In genomic region chr6:112434896-112435295, GRCh38 we compare ENCODE assay signal across 18 cellular contexts.
DNase-seq lines count a peak whose midpoint lies in the region; ATAC-seq and TF ChIP-seq lines count a peak whose summit lies in the region.
"Had no signal": no experiment of that assay in that cellular context is flagged by ENCODE, and none has a peak within 500 bp of the region (broad histone marks: within the 10 kb centered on the region; RNA-seq: fewer than 3 reads in every experiment).

No MANE protein-coding gene starts in this region.

- no peak overlapping the region for H4K91ac ChIP-seq in mesenchymal stem cell (ENCODE audit: low read length)

- H2AFZ ChIP-seq in mesenchymal stem cell (ENCODE audit: low read depth, low read length) (no peak overlapping the region), osteoblast (ENCODE audit: low read length) (no peak overlapping the region)

- no peak for TF ChIP-seq CTCF in osteoblast (IDR thresholded peaks at IDR 0.05; ENCODE audit: extremely low read depth, low read depth, low read length)
- TF ChIP-seq CTCF in CD4-positive, alpha-beta T cell (IDR thresholded peaks at IDR 0.05), result no peak

- no peaks in the 10 kb centered on the region for H3K27me3 Mint-ChIP-seq in activated naive CD8-positive, alpha-beta T cell treated with anti-CD3 and anti-CD28 coated beads for 36 hours
- peaks cover 6% of the 10 kb centered on the region for H3K27me3 Mint-ChIP-seq in CD4-positive, alpha-beta T cell
- H3K27me3 Mint-ChIP-seq: B cell; CD8-positive, alpha-beta memory T cell had no signal

- 87% methylated on average over 2 of the region's 2 CpGs for WGBS in mesenchymal stem cell

- no peaks in the 10 kb centered on the region for H3K79me1 ChIP-seq in mesenchymal stem cell (replicated peaks; ENCODE audit: low read length, poor library complexity, severe bottlenecking)

- H3K27ac ChIP-seq in mesenchymal stem cell (ENCODE audit: low read length, poor library complexity, severe bottlenecking) (no peak overlapping the region), osteoblast (ENCODE audit: low read depth, low read length) (no peak overlapping the region)
- no peak overlapping the region for H3K27ac ChIP-seq in CD4-positive, alpha-beta T cell (ENCODE audit: low read depth, low read length)
- H3K27ac ChIP-seq: BLaER1 treated with 17β-estradiol and CSF1 and Interleukin-3, amounts not matched to agents 10 nM and 100 nM had no signal

- no peak overlapping the region for H3K27ac Mint-ChIP-seq in activated naive CD8-positive, alpha-beta T cell treated with anti-CD3 and anti-CD28 coated beads for 36 hours
- no peak overlapping the region for H3K27ac Mint-ChIP-seq in CD4-positive, alpha-beta T cell
- H3K27ac Mint-ChIP-seq: B cell; CD8-positive, alpha-beta memory T cell; H9 had no signal

- H2BK15ac ChIP-seq in mesenchymal stem cell (ENCODE audit: low read depth, poor library complexity, severe bottlenecking), result no peak overlapping the region

- no peak overlapping the region for H2BK120ac ChIP-seq in mesenchymal stem cell (ENCODE audit: low read depth, low read length)

- no peak overlapping the region for H3K14ac ChIP-seq in mesenchymal stem cell (ENCODE audit: low read length in 2 of 2)

- H3K4ac ChIP-seq in mesenchymal stem cell (ENCODE audit: low read depth in 1 of 2, low read length in 2 of 2), result no peak overlapping the region

- H3K23ac ChIP-seq in mesenchymal stem cell (ENCODE audit: low read length in 2 of 2), result no peak overlapping the region

- H3K18ac ChIP-seq in mesenchymal stem cell (ENCODE audit: low read depth in 1 of 2, low read length in 2 of 2), result no peak overlapping the region

- H3K4me1 Mint-ChIP-seq in activated naive CD8-positive, alpha-beta T cell treated with anti-CD3 and anti-CD28 coated beads for 36 hours, result no peaks in the 10 kb centered on the region
- H3K4me1 Mint-ChIP-seq in CD4-positive, alpha-beta T cell (ENCODE audit: low read depth), result no peaks in the 10 kb centered on the region
- H3K4me1 Mint-ChIP-seq: B cell; CD8-positive, alpha-beta memory T cell; H9 had no signal

- H2BK12ac ChIP-seq in mesenchymal stem cell (ENCODE audit: low read length in 2 of 2), result no peak overlapping the region

- H3K4me3 Mint-ChIP-seq in activated naive CD8-positive, alpha-beta T cell treated with anti-CD3 and anti-CD28 coated beads for 36 hours, result no peak overlapping the region
- no peak overlapping the region for H3K4me3 Mint-ChIP-seq in CD4-positive, alpha-beta T cell
- H3K4me3 Mint-ChIP-seq: B cell; CD8-positive, alpha-beta memory T cell; H9 had no signal

- ATAC-seq in sciatic nerve, result peak; percentile 22
- ATAC-seq in CD4-positive, alpha-beta T cell (ENCODE audit: poor library complexity), result no peak
- ATAC-seq: GM12878 had no signal

- CTCF ChIA-PET in CD4-positive, alpha-beta T cell (lab: Charles Lee), result no interaction called here

- H3K4me2 ChIP-seq in mesenchymal stem cell (ENCODE audit: low read length, poor library complexity, severe bottlenecking) (no peak overlapping the region), osteoblast (ENCODE audit: insufficient read depth, low read length) (no peak overlapping the region)
- H3K4me2 ChIP-seq: BLaER1 treated with 17β-estradiol and CSF1 and Interleukin-3, amounts not matched to agents 10 nM and 100 nM had no signal

- H3K9me3 Mint-ChIP-seq in activated naive CD8-positive, alpha-beta T cell treated with anti-CD3 and anti-CD28 coated beads for 36 hours, result no peaks in the 10 kb centered on the region
- H3K9me3 Mint-ChIP-seq in CD4-positive, alpha-beta T cell, result no peaks in the 10 kb centered on the region
- H3K9me3 Mint-ChIP-seq: CD8-positive, alpha-beta memory T cell; H9 had no signal

- H3K4me1 ChIP-seq in mesenchymal stem cell (ENCODE audit: control insufficient read depth, insufficient read depth, low read depth, low read length), result no peaks in the 10 kb centered on the region
- H3K4me1 ChIP-seq in osteoblast (ENCODE audit: insufficient read depth, low read length), result peaks cover 4% of the 10 kb centered on the region
- H3K4me1 ChIP-seq: BLaER1 treated with 17β-estradiol and CSF1 and Interleukin-3, amounts not matched to agents 10 nM and 100 nM had no signal

- intact Hi-C loops in sciatic nerve (cut with DNase I), result no loop called here
- intact Hi-C loops in CD4-positive, alpha-beta T cell (cut with DNase I, micrococcal nuclease), result no loop called here

- H2BK5ac ChIP-seq in mesenchymal stem cell (ENCODE audit: low read depth, low read length, poor library complexity, severe bottlenecking), result no peak overlapping the region

- H3K27me3 ChIP-seq in mesenchymal stem cell (ENCODE audit: control insufficient read depth in 1 of 2, insufficient read depth in 1 of 2, low read length in 2 of 2), result no peaks in the 10 kb centered on the region
- no peaks in the 10 kb centered on the region for H3K27me3 ChIP-seq in osteoblast (ENCODE audit: insufficient read depth, low read length)
- no peaks in the 10 kb centered on the region for H3K27me3 ChIP-seq in CD4-positive, alpha-beta T cell (ENCODE audit: control insufficient read depth, insufficient read depth, low read length)
- H3K27me3 ChIP-seq: BLaER1 treated with 17β-estradiol and CSF1 and Interleukin-3, amounts not matched to agents 10 nM and 100 nM had no signal

- H3K9me3 ChIP-seq in mesenchymal stem cell (ENCODE audit: control insufficient read depth, low read length) (no peaks in the 10 kb centered on the region), osteoblast (ENCODE audit: low read depth, low read length) (no peaks in the 10 kb centered on the region)
- H3K9me3 ChIP-seq in CD4-positive, alpha-beta T cell (ENCODE audit: control insufficient read depth, low read length), result no peaks in the 10 kb centered on the region
- H3K9me3 ChIP-seq: BLaER1 treated with 17β-estradiol and CSF1 and Interleukin-3, amounts not matched to agents 10 nM and 100 nM had no signal

- no peaks in the 10 kb centered on the region for H4K20me1 ChIP-seq in osteoblast (ENCODE audit: insufficient read depth, low read length)
- H4K20me1 ChIP-seq: BLaER1 treated with 17β-estradiol and CSF1 and Interleukin-3, amounts not matched to agents 10 nM and 100 nM had no signal

- DNase-seq in NCI-H2227 treated with DMSO at 0.1 percent for 48 hours (lab: John Stamatoyannopoulos, UW), result peak; percentile 0
- no peak for DNase-seq in NCI-H2227 (lab: John Stamatoyannopoulos, UW; ENCODE audit: unreplicated experiment)
- peak; percentile 5 for DNase-seq in mesenchymal stem cell
- DNase-seq in sciatic nerve (ENCODE audit: low spot score), result no peak
- no peak for DNase-seq in activated naive CD8-positive, alpha-beta T cell treated with anti-CD3 and anti-CD28 coated beads for 36 hours
- DNase-seq in osteoblast (ENCODE audit: insufficient read length, low spot score, missing footprints), result no peak
- DNase-seq in CD4-positive, alpha-beta T cell, result no peak
- DNase-seq: 8988T; CD8-positive, alpha-beta memory T cell; COR-L47; DMS 273 treated with DMSO at 0.1 percent for 48 hours; DMS53; DND-41; EL; H9 had no signal

- H3K79me2 ChIP-seq in osteoblast (ENCODE audit: insufficient read depth, low read length), result no peaks in the 10 kb centered on the region

- H3K36me3 Mint-ChIP-seq in activated naive CD8-positive, alpha-beta T cell treated with anti-CD3 and anti-CD28 coated beads for 36 hours, result no peaks in the 10 kb centered on the region
- H3K36me3 Mint-ChIP-seq in CD4-positive, alpha-beta T cell (ENCODE audit: low read depth), result no peaks in the 10 kb centered on the region
- H3K36me3 Mint-ChIP-seq: CD8-positive, alpha-beta memory T cell had no signal

- H4K8ac ChIP-seq in mesenchymal stem cell (ENCODE audit: low read length), result no peak overlapping the region

- POLR2A ChIA-PET in CD4-positive, alpha-beta T cell (lab: Charles Lee), result no interaction called here

- H2AK5ac ChIP-seq in mesenchymal stem cell (ENCODE audit: low read length, severe bottlenecking), result no peak overlapping the region

- no peak overlapping the region for H3K4me3 ChIP-seq in mesenchymal stem cell (ENCODE audit: insufficient read depth in 1 of 2, low read depth in 1 of 2, low read length in 2 of 2)
- H3K4me3 ChIP-seq in osteoblast (ENCODE audit: insufficient read depth, low read length), result no peak overlapping the region
- H3K4me3 ChIP-seq: BLaER1 treated with 17β-estradiol and CSF1 and Interleukin-3, amounts not matched to agents 10 nM and 100 nM; GM12878 had no signal

- H3K9ac ChIP-seq in mesenchymal stem cell (ENCODE audit: low read length), result no peak overlapping the region
- H3K9ac ChIP-seq: BLaER1 treated with 17β-estradiol and CSF1 and Interleukin-3, amounts not matched to agents 10 nM and 100 nM had no signal

- H3K36me3 ChIP-seq in mesenchymal stem cell (ENCODE audit: control insufficient read depth in 1 of 2, insufficient read depth in 2 of 2, low read depth in 1 of 2, low read length in 2 of 2) (no peaks in the 10 kb centered on the region), osteoblast (ENCODE audit: insufficient read depth, low read length) (no peaks in the 10 kb centered on the region)
- H3K36me3 ChIP-seq: BLaER1 treated with 17β-estradiol and CSF1 and Interleukin-3, amounts not matched to agents 10 nM and 100 nM had no signal

Comparison
In these comparisons a context has a peak if more than half of its experiments do, and no peak if none do; other contexts are left out.
1. DNase-seq: peak in NCI-H2227 treated with DMSO at 0.1 percent for 48 hours (single experiment) and mesenchymal stem cell (single experiment); none in NCI-H2227 (single experiment), sciatic nerve (single experiment), activated naive CD8-positive, alpha-beta T cell treated with anti-CD3 and anti-CD28 coated beads for 36 hours (single experiment), osteoblast (single experiment) and CD4-positive, alpha-beta T cell (0 of 10).